In genomic region chr17:43946766-43947165, GRCh38 we compare ENCODE assay signal across 31 cellular contexts. TPM values are rescaled to one million over a fixed set of nuclear protein-coding genes. Genes with fewer than 3 reads are reported as not detected.
"Had no signal": no experiment of that assay in that cellular context is flagged by ENCODE, and none has a peak within 500 bp of the region (broad histone marks: within the 10 kb centered on the region; RNA-seq: fewer than 3 reads in every experiment).

No MANE protein-coding gene starts in this region.

- H3K9me3 ChIP-seq: esophagus muscularis mucosa, heart right ventricle, neutrophil, ovary, prostate gland, testis, transverse colon had no signal

- H3K4me1 Mint-ChIP-seq: central memory CD8-positive, alpha-beta T cell; nephron had no signal

- H3K36me3 Mint-ChIP-seq: activated naive CD4-positive, alpha-beta T cell treated with anti-CD3 and anti-CD28 coated beads, Interleukin-2, amount 50 U/mL, for 72 hours had no signal

- H3K9me3 Mint-ChIP-seq: activated naive CD4-positive, alpha-beta T cell treated with anti-CD3 and anti-CD28 coated beads, Interleukin-2, amount 50 U/mL, for 72 hours; activated T-cell treated with anti-CD3 and anti-CD28 coated beads, Interleukin-2, amount 50 U/mL, for 72 hours; central memory CD8-positive, alpha-beta T cell; dendritic cell treated with granulocyte-macrophage colony-stimulating factor and Interleukin-4, amounts not matched to agents 40 ng/mL and 50 ng/mL, for 4 days; nephron had no signal

- FAIRE-seq: bronchial epithelial cell, TTC549, urothelium cell line had no signal

- H3K36me3 ChIP-seq: esophagus muscularis mucosa, heart right ventricle, neutrophil, ovary, prostate gland, transverse colon had no signal

- H3K4me3 Mint-ChIP-seq: activated T-cell treated with anti-CD3 and anti-CD28 coated beads, Interleukin-2, amount 50 U/mL, for 72 hours; central memory CD8-positive, alpha-beta T cell; dendritic cell treated with granulocyte-macrophage colony-stimulating factor and Interleukin-4, amounts not matched to agents 40 ng/mL and 50 ng/mL, for 4 days; nephron had no signal

- H3K27ac ChIP-seq: esophagus muscularis mucosa, foreskin keratinocyte, heart right ventricle, neutrophil, ovary, prostate gland, testis, transverse colon, VCaP had no signal

- H3K4me1 ChIP-seq: foreskin keratinocyte, prostate gland, testis, transverse colon had no signal

- H3K27ac Mint-ChIP-seq: activated naive CD4-positive, alpha-beta T cell treated with anti-CD3 and anti-CD28 coated beads, Interleukin-2, amount 50 U/mL, for 72 hours; activated T-cell treated with anti-CD3 and anti-CD28 coated beads, Interleukin-2, amount 50 U/mL, for 72 hours; nephron had no signal

- H3K4me3 ChIP-seq: esophagus muscularis mucosa, heart right ventricle, ovary, prostate gland, skin epidermis, testis, transverse colon had no signal

- DNase-seq: activated CD4-positive, alpha-beta T cell treated with anti-CD3 and anti-CD28 coated beads for 4 hours; activated CD4-positive, alpha-beta T cell treated with anti-CD3 and anti-CD28 coated beads, Interleukin-2, amount 50 U/mL, for 4 hours; activated naive CD4-positive, alpha-beta T cell; activated T-cell treated with anti-CD3 and anti-CD28 coated beads for 4 hours; activated T-cell treated with anti-CD3 and anti-CD28 coated beads, Interleukin-2, amount 50 U/mL, for 72 hours; anterior cingulate cortex; foreskin keratinocyte; heart right ventricle; mammary epithelial cell; ovary; retina; stimulated activated CD4-positive, alpha-beta T cell treated with anti-CD3 and anti-CD28 coated beads, Interleukin-12 subunit alpha, Interleukin-12 subunit beta, amount 100 ng/mL, for 4 hours; stimulated activated CD4-positive, alpha-beta T cell treated with anti-CD3 and anti-CD28 coated beads, Interleukin-4, amount 100 ng/mL, for 1 hour; stimulated activated naive CD8-positive, alpha-beta T cell treated with anti-CD3 and anti-CD28 coated beads, Interleukin-15, Interleukin-2, amounts not matched to agents 100 U/mL and 50 U/mL, for 24 hours; testis; transverse colon had no signal

RNA-seq across cellular contexts. Expression of gene PPY, which starts 4.5 kb away (rescaled TPM):
- total RNA-seq: activated naive CD4-positive, alpha-beta T cell treated with anti-CD3 and anti-CD28 coated beads, Interleukin-2, amount 50 U/mL, for 72 hours; activated T-cell treated with anti-CD3 and anti-CD28 coated beads, Interleukin-2, amount 50 U/mL, for 72 hours; bronchial epithelial cell; esophagus muscularis mucosa; foreskin keratinocyte; heart right ventricle; liver; mammary epithelial cell; mucosa of gallbladder; ovary; prostate gland; sciatic nerve; testis; transverse colon had no signal
- polyA plus RNA-seq: foreskin keratinocyte, heart right ventricle, liver, mammary epithelial cell, ovary had no signal

RNA-seq across cellular contexts. Expression of gene PYY, which starts 7.0 kb away (rescaled TPM):
- total RNA-seq: activated naive CD4-positive, alpha-beta T cell treated with anti-CD3 and anti-CD28 coated beads, Interleukin-2, amount 50 U/mL, for 72 hours; activated T-cell treated with anti-CD3 and anti-CD28 coated beads, Interleukin-2, amount 50 U/mL, for 72 hours; esophagus muscularis mucosa; foreskin keratinocyte; heart right ventricle; liver; mammary epithelial cell; mucosa of gallbladder; prostate gland; sciatic nerve had no signal
- polyA plus RNA-seq: mammary epithelial cell had no signal
